ENCODE assay signal across 23 cellular contexts in genomic region chr15:98272586-98272985, GRCh38.
"Had no signal": no experiment of that assay in that cellular context is flagged by ENCODE, and none has a peak within 500 bp of the region (broad histone marks: within the 10 kb centered on the region; RNA-seq: fewer than 3 reads in every experiment).

No MANE protein-coding gene starts in this region.

- H3K9me3 ChIP-seq: colonic mucosa, testis had no signal

- H3K4me3 Mint-ChIP-seq: activated CD4-positive, alpha-beta memory T cell treated with anti-CD3 and anti-CD28 coated beads, Interleukin-2, amount 10 ng/mL, durations not matched to agents 7 days and 5 days; activated CD4-positive, alpha-beta T cell treated with anti-CD3 and anti-CD28 coated beads, Interleukin-2, amount 10 ng/mL, durations not matched to agents 24 days and 14 days; activated naive CD4-positive, alpha-beta T cell treated with anti-CD3 and anti-CD28 coated beads for 36 hours; activated naive CD8-positive, alpha-beta T cell treated with anti-CD3 and anti-CD28 coated beads, Interleukin-2, amount 10 ng/mL, durations not matched to agents 7 days and 5 days; activated T-cell treated with anti-CD3 and anti-CD28 coated beads, Interleukin-2, amount 50 U/mL, for 72 hours; effector memory CD8-positive, alpha-beta T cell; immature natural killer cell; naive thymus-derived CD8-positive, alpha-beta T cell; T-helper 17 cell had no signal

- DNase-seq: activated CD4-positive, alpha-beta memory T cell treated with anti-CD3 and anti-CD28 coated beads, Interleukin-2, amount 10 ng/mL, durations not matched to agents 7 days and 5 days; activated CD4-positive, alpha-beta T cell treated with anti-CD3 and anti-CD28 coated beads, Interleukin-2, amount 10 ng/mL, durations not matched to agents 24 days and 14 days; activated effector memory CD4-positive, alpha-beta T cell treated with Interleukin-2 at 50 U/mL for 16 hours; activated naive CD4-positive, alpha-beta T cell treated with anti-CD3 and anti-CD28 coated beads for 36 hours; activated naive CD8-positive, alpha-beta T cell treated with anti-CD3 and anti-CD28 coated beads, Interleukin-2, amount 10 ng/mL, durations not matched to agents 7 days and 5 days; activated T-cell treated with anti-CD3 and anti-CD28 coated beads, Interleukin-2, amount 50 U/mL, for 72 hours; amygdala; colonic mucosa; dorsolateral prefrontal cortex; effector memory CD8-positive, alpha-beta T cell; heart right ventricle; immature natural killer cell; left lung; naive thymus-derived CD8-positive, alpha-beta T cell; retina; spleen; stimulated activated CD4-positive, alpha-beta T cell treated with anti-CD3 and anti-CD28 coated beads, Interleukin-4, amount 100 ng/mL, for 1 hour; stimulated activated naive CD4-positive, alpha-beta T cell; T-helper 17 cell; testis; upper lobe of left lung had no signal

- H3K27me3 Mint-ChIP-seq: activated CD4-positive, alpha-beta memory T cell treated with anti-CD3 and anti-CD28 coated beads, Interleukin-2, amount 10 ng/mL, durations not matched to agents 7 days and 5 days; activated CD4-positive, alpha-beta T cell treated with anti-CD3 and anti-CD28 coated beads, Interleukin-2, amount 10 ng/mL, durations not matched to agents 24 days and 14 days; activated naive CD8-positive, alpha-beta T cell treated with anti-CD3 and anti-CD28 coated beads, Interleukin-2, amount 10 ng/mL, durations not matched to agents 7 days and 5 days; effector memory CD8-positive, alpha-beta T cell had no signal

- ATAC-seq: activated CD4-positive, CD25-positive, alpha-beta regulatory T cell treated with anti-CD3 and anti-CD28 coated beads, Interleukin-2, amount 50 U/mL, for 24 hours; activated T-cell treated with anti-CD3 and anti-CD28 coated beads, Interleukin-2, amount 50 U/mL, for 72 hours; effector memory CD8-positive, alpha-beta T cell; heart right ventricle; left lung; naive thymus-derived CD8-positive, alpha-beta T cell; T-helper 17 cell had no signal

- H3K4me1 ChIP-seq: colonic mucosa, heart right ventricle, left lung, spleen, testis, upper lobe of left lung had no signal

- H3K4me3 ChIP-seq: colonic mucosa, dorsolateral prefrontal cortex, heart right ventricle, left lung, lung, spleen, testis, upper lobe of left lung had no signal

- H3K27ac Mint-ChIP-seq: activated CD4-positive, alpha-beta memory T cell treated with anti-CD3 and anti-CD28 coated beads, Interleukin-2, amount 10 ng/mL, durations not matched to agents 7 days and 5 days; activated CD4-positive, alpha-beta T cell treated with anti-CD3 and anti-CD28 coated beads, Interleukin-2, amount 10 ng/mL, durations not matched to agents 24 days and 14 days; activated naive CD4-positive, alpha-beta T cell treated with anti-CD3 and anti-CD28 coated beads for 36 hours; activated naive CD8-positive, alpha-beta T cell treated with anti-CD3 and anti-CD28 coated beads, Interleukin-2, amount 10 ng/mL, durations not matched to agents 7 days and 5 days; activated T-cell treated with anti-CD3 and anti-CD28 coated beads, Interleukin-2, amount 50 U/mL, for 72 hours; effector memory CD8-positive, alpha-beta T cell; immature natural killer cell; naive thymus-derived CD8-positive, alpha-beta T cell; T-helper 17 cell had no signal

- H3K4me1 Mint-ChIP-seq: activated CD4-positive, alpha-beta memory T cell treated with anti-CD3 and anti-CD28 coated beads, Interleukin-2, amount 10 ng/mL, durations not matched to agents 7 days and 5 days; activated CD4-positive, alpha-beta T cell treated with anti-CD3 and anti-CD28 coated beads, Interleukin-2, amount 10 ng/mL, durations not matched to agents 24 days and 14 days; activated naive CD8-positive, alpha-beta T cell treated with anti-CD3 and anti-CD28 coated beads, Interleukin-2, amount 10 ng/mL, durations not matched to agents 7 days and 5 days; immature natural killer cell; naive thymus-derived CD8-positive, alpha-beta T cell; T-helper 17 cell had no signal

- H3K36me3 Mint-ChIP-seq: activated naive CD8-positive, alpha-beta T cell treated with anti-CD3 and anti-CD28 coated beads, Interleukin-2, amount 10 ng/mL, durations not matched to agents 7 days and 5 days; immature natural killer cell; naive thymus-derived CD8-positive, alpha-beta T cell had no signal

- H3K9me3 Mint-ChIP-seq: activated CD4-positive, alpha-beta T cell treated with anti-CD3 and anti-CD28 coated beads, Interleukin-2, amount 10 ng/mL, durations not matched to agents 24 days and 14 days had no signal

- H3K27ac ChIP-seq: colonic mucosa, dorsolateral prefrontal cortex, heart right ventricle, left lung, spleen, testis, upper lobe of left lung had no signal

- H3K27me3 ChIP-seq: colonic mucosa, left lung, testis, upper lobe of left lung had no signal

- H3K36me3 ChIP-seq: colonic mucosa, heart right ventricle, left lung, spleen, upper lobe of left lung had no signal
